25 cellular contexts compared by ENCODE assay signal in genomic region chr2:42274872-42275271, GRCh38.
DNase-seq lines count a peak whose midpoint lies in the region; ATAC-seq, FAIRE-seq and TF ChIP-seq lines count a peak whose summit lies in the region.
"Had no signal": no experiment of that assay in that cellular context is flagged by ENCODE, and none has a peak within 500 bp of the region (broad histone marks: within the 10 kb centered on the region; RNA-seq: fewer than 3 reads in every experiment).

No MANE protein-coding gene starts in this region.

- POLR2A ChIA-PET in Panc1 (lab: Charles Lee), result no interaction called here
- POLR2A ChIA-PET in GM12878 (lab: Charles Lee), result no interaction called here
- POLR2A ChIA-PET in activated CD4-positive, alpha-beta memory T cell treated with anti-CD3 and anti-CD28 coated beads, Interleukin-2, amount 10 ng/mL, durations not matched to agents 7 days and 5 days (lab: Charles Lee), result no interaction called here

- TF ChIP-seq RAD21 in GM12878 (IDR thresholded peaks at IDR 0.05; ENCODE audit: insufficient read depth, low read depth, low read length), result peak; percentile 16; the same call in 1 of the 2 replicates

- H3K27ac ChIP-seq in Panc1 (ENCODE audit: low read length) (no peak overlapping the region), GM12878 (ENCODE audit: control insufficient read depth, insufficient read depth) (no peak overlapping the region)
- H3K27ac ChIP-seq: dorsolateral prefrontal cortex, heart right ventricle, KMS-11, left lung, transverse colon, WERI-Rb-1 had no signal

- RAD21 ChIA-PET in GM12878 (lab: Charles Lee; ENCODE audit: unreplicated experiment), result interaction anchor here (0.9 kb wide), 1 partner anchor 178 kb away, joined by 3 read pairs; no protein-coding TSS in a partner anchor

- no peaks in the 10 kb centered on the region for H4K20me1 ChIP-seq in GM12878 (ENCODE audit: control insufficient read depth, insufficient read depth)

- SMC1A ChIA-PET in GM12878 (lab: Charles Lee; ENCODE audit: uncharacterized antibody, unreplicated experiment), result interaction anchor here (0.9 to 2.2 kb wide), 5 partner anchors 9 to 178 kb away, joined by 3 to 7 read pairs (median 4); no protein-coding TSS in a partner anchor

- FAIRE-seq in GM12878 (lab: Jason Lieb, UNC), result no peak
- FAIRE-seq: astrocyte, HTR-8/SVneo had no signal

- H3K4me2 ChIP-seq in GM12878 (ENCODE audit: control insufficient read depth, insufficient read depth), result no peak overlapping the region
- H3K4me2 ChIP-seq: KMS-11 had no signal

- H3K9me3 Mint-ChIP-seq in HFFc6 (no peaks in the 10 kb centered on the region), nephron (no peaks in the 10 kb centered on the region)
- no peaks in the 10 kb centered on the region for H3K9me3 Mint-ChIP-seq in activated CD4-positive, alpha-beta memory T cell treated with anti-CD3 and anti-CD28 coated beads, Interleukin-2, amount 10 ng/mL, durations not matched to agents 7 days and 5 days
- H3K9me3 Mint-ChIP-seq: activated CD4-positive, alpha-beta T cell treated with anti-CD3 and anti-CD28 coated beads, Interleukin-2, amount 10 ng/mL, durations not matched to agents 7 days and 5 days; activated naive CD4-positive, alpha-beta T cell treated with anti-CD3 and anti-CD28 coated beads, Interleukin-2, amount 50 U/mL, for 72 hours; activated T-helper 1 cell treated with anti-CD3 and anti-CD28 coated beads, Interleukin-12 subunit alpha, Interleukin-12 subunit beta, Interleukin-2, Interleukin-4 antibody, amounts not matched to agents 30 ng/mL and 10 ng/mL and 1 ng/mL, durations not matched to agents 14 hours and 24 hours and 36 hours; central memory CD8-positive, alpha-beta T cell had no signal

- H3K27ac Mint-ChIP-seq in HFFc6 (no peak overlapping the region), nephron (peak overlapping the region in 2 of 3 experiments; percentile 7 to 86)
- H3K27ac Mint-ChIP-seq in activated CD4-positive, alpha-beta memory T cell treated with anti-CD3 and anti-CD28 coated beads, Interleukin-2, amount 10 ng/mL, durations not matched to agents 7 days and 5 days, result no peak overlapping the region
- H3K27ac Mint-ChIP-seq: activated CD4-positive, alpha-beta T cell treated with anti-CD3 and anti-CD28 coated beads, Interleukin-2, amount 10 ng/mL, durations not matched to agents 7 days and 5 days; activated naive CD4-positive, alpha-beta T cell treated with anti-CD3 and anti-CD28 coated beads, Interleukin-2, amount 50 U/mL, for 72 hours had no signal

- H2AFZ ChIP-seq in GM12878 (ENCODE audit: control insufficient read depth, low read depth, low read length), result no peak overlapping the region

- intact Hi-C loops in Panc1 (cut with micrococcal nuclease; ENCODE audit: unreplicated experiment), result no loop called here
- intact Hi-C loops in GM12878 (cut with micrococcal nuclease; ENCODE audit: unreplicated experiment), result no loop called here

- TF ChIP-seq CTCF in HFFc6 (IDR thresholded peaks at IDR 0.05) (peak; percentile 33; the same call in 1 of the 2 replicates), Panc1 (IDR thresholded peaks at IDR 0.05) (peak; percentile 14; the same call in 1 of the 2 replicates), GM12878 (IDR thresholded peaks at IDR 0.05 in 2 of 3, conservative IDR thresholded peaks at IDR 0.05 in 1 of 3; ENCODE audit: control insufficient read depth in 2 of 3, extremely low read depth in 1 of 3, insufficient read depth in 1 of 3, low read depth in 3 of 3, low read length in 3 of 3) (0 out of 6 replicates have a peak, but pooled peaks of 1 of the 3 experiments have one; percentile 4), nephron (IDR thresholded peaks at IDR 0.05; ENCODE audit: unreplicated experiment in 3 of 3) (no peak)

- H3K9me3 ChIP-seq in Panc1 (ENCODE audit: control insufficient read depth, insufficient read depth, low read depth, low read length), result no peaks in the 10 kb centered on the region
- no peaks in the 10 kb centered on the region for H3K9me3 ChIP-seq in GM12878 (replicated peaks; ENCODE audit: control insufficient read depth, insufficient read depth, low read length)
- H3K9me3 ChIP-seq: heart right ventricle, left lung, transverse colon had no signal

- 95% methylated on average over 2 of the region's 2 CpGs for WGBS in GM12878 (ENCODE audit: insufficient coverage, insufficient replicate concordance, low lambda C conversion rate, missing lambda C conversion rate)

- ATAC-seq in Panc1, result peak; percentile 66; the same call in 1 of the 2 replicates
- ATAC-seq in GM12878, result no peak
- ATAC-seq: activated naive CD4-positive, alpha-beta T cell treated with anti-CD3 and anti-CD28 coated beads, Interleukin-2, amount 50 U/mL, for 72 hours; heart right ventricle; left lung had no signal

- TF ChIP-seq EP300 in GM12878 (IDR thresholded peaks at IDR 0.05; ENCODE audit: borderline replicate concordance in 1 of 2, control insufficient read depth in 1 of 2, low read depth in 2 of 2, low read length in 2 of 2), result no peak

- H3K36me3 ChIP-seq in Panc1 (ENCODE audit: control insufficient read depth, insufficient read depth, low read length), result peaks cover 4% of the 10 kb centered on the region; the same call in 1 of the 2 replicates
- H3K36me3 ChIP-seq in GM12878 (ENCODE audit: control insufficient read depth in 2 of 2, insufficient read depth in 2 of 2, low read length in 1 of 2), result peaks cover 0 to 2% of the 10 kb centered on the region in 2 experiments; a peak in 3 of 4 replicates
- H3K36me3 ChIP-seq: WERI-Rb-1 had no signal

- H3K36me3 Mint-ChIP-seq in HFFc6 (ENCODE audit: low read depth), result peaks cover 5% of the 10 kb centered on the region; the same call in 1 of the 2 replicates
- H3K36me3 Mint-ChIP-seq in nephron (ENCODE audit: low read depth), result peaks cover 23% of the 10 kb centered on the region
- H3K36me3 Mint-ChIP-seq in activated CD4-positive, alpha-beta memory T cell treated with anti-CD3 and anti-CD28 coated beads, Interleukin-2, amount 10 ng/mL, durations not matched to agents 7 days and 5 days (ENCODE audit: low read depth), result peaks cover 31% of the 10 kb centered on the region

- H3K4me3 Mint-ChIP-seq in HFFc6 (no peak overlapping the region), nephron (no peak overlapping the region)
- no peak overlapping the region for H3K4me3 Mint-ChIP-seq in activated CD4-positive, alpha-beta memory T cell treated with anti-CD3 and anti-CD28 coated beads, Interleukin-2, amount 10 ng/mL, durations not matched to agents 7 days and 5 days
- H3K4me3 Mint-ChIP-seq: activated CD4-positive, alpha-beta T cell treated with anti-CD3 and anti-CD28 coated beads, Interleukin-2, amount 10 ng/mL, durations not matched to agents 7 days and 5 days; activated T-helper 1 cell treated with anti-CD3 and anti-CD28 coated beads, Interleukin-12 subunit alpha, Interleukin-12 subunit beta, Interleukin-2, Interleukin-4 antibody, amounts not matched to agents 30 ng/mL and 10 ng/mL and 1 ng/mL, durations not matched to agents 14 hours and 24 hours and 36 hours; central memory CD8-positive, alpha-beta T cell had no signal

- H3K27me3 ChIP-seq in Panc1 (ENCODE audit: control insufficient read depth, insufficient read depth, low read length), result no peaks in the 10 kb centered on the region
- no peaks in the 10 kb centered on the region for H3K27me3 ChIP-seq in GM12878 (replicated peaks in 1 of 2; ENCODE audit: control insufficient read depth in 2 of 2, insufficient read depth in 2 of 2, low read length in 1 of 2)
- H3K27me3 ChIP-seq: dorsolateral prefrontal cortex, heart right ventricle, left lung, transverse colon had no signal

- no peak overlapping the region for H3K4me3 ChIP-seq in Panc1 (ENCODE audit: low read depth in 2 of 2, low read length in 2 of 2)
- no peak overlapping the region for H3K4me3 ChIP-seq in GM12878
- H3K4me3 ChIP-seq: dorsolateral prefrontal cortex, heart right ventricle, left lung, transverse colon had no signal

- no peak for TF ChIP-seq POLR2A in GM12878 (IDR thresholded peaks at IDR 0.05; ENCODE audit: low read depth, low read length)

- BruUV-seq in Panc1 (replicated peaks; lab: Mats Ljungman, UMichigan), result no TSS peak
- BruUV-seq in GM12878 (replicated peaks; lab: Mats Ljungman, UMichigan), result no TSS peak

- in situ Hi-C loops in Panc1 (cut with HindIII; ENCODE audit: low pct_unique_long_range_greater_than_20kb, low sequenced_read_pairs), result no loop called here
- in situ Hi-C loops in GM12878 (cut with MboI), result no loop called here

- H3K4me1 Mint-ChIP-seq in HFFc6 (ENCODE audit: low read depth) (no peaks in the 10 kb centered on the region), nephron (peaks cover 28% of the 10 kb centered on the region)
- no peaks in the 10 kb centered on the region for H3K4me1 Mint-ChIP-seq in activated CD4-positive, alpha-beta memory T cell treated with anti-CD3 and anti-CD28 coated beads, Interleukin-2, amount 10 ng/mL, durations not matched to agents 7 days and 5 days
- H3K4me1 Mint-ChIP-seq: activated CD4-positive, alpha-beta T cell treated with anti-CD3 and anti-CD28 coated beads, Interleukin-2, amount 10 ng/mL, durations not matched to agents 7 days and 5 days had no signal

- no peaks in the 10 kb centered on the region for H3K27me3 Mint-ChIP-seq in HFFc6 (ENCODE audit: insufficient read depth)
- no peaks in the 10 kb centered on the region for H3K27me3 Mint-ChIP-seq in nephron (ENCODE audit: low read depth)
- H3K27me3 Mint-ChIP-seq in activated CD4-positive, alpha-beta memory T cell treated with anti-CD3 and anti-CD28 coated beads, Interleukin-2, amount 10 ng/mL, durations not matched to agents 7 days and 5 days, result no peaks in the 10 kb centered on the region
- H3K27me3 Mint-ChIP-seq: activated CD4-positive, alpha-beta T cell treated with anti-CD3 and anti-CD28 coated beads, Interleukin-2, amount 10 ng/mL, durations not matched to agents 7 days and 5 days; central memory CD8-positive, alpha-beta T cell had no signal

- no peaks in the 10 kb centered on the region for H3K79me2 ChIP-seq in GM12878 (ENCODE audit: control insufficient read depth, insufficient read depth, low read length)

- no peaks in the 10 kb centered on the region for H3K4me1 ChIP-seq in Panc1 (ENCODE audit: control insufficient read depth, insufficient read depth, low read length)
- H3K4me1 ChIP-seq in GM12878 (ENCODE audit: control insufficient read depth, insufficient read depth, low read length), result no peaks in the 10 kb centered on the region

- H3K9ac ChIP-seq in GM12878 (ENCODE audit: control insufficient read depth, insufficient read depth, low read length), result no peak overlapping the region
- H3K9ac ChIP-seq: KMS-11 had no signal

- CTCF ChIA-PET in Panc1 (lab: Charles Lee) (no interaction called here), GM12878 (lab: Yijun Ruan, JAX) (interaction anchor here (1.1 kb wide), 1 partner anchor 41 kb away, joined by 3 read pairs; no protein-coding TSS in a partner anchor)
- CTCF ChIA-PET in activated CD4-positive, alpha-beta memory T cell treated with anti-CD3 and anti-CD28 coated beads, Interleukin-2, amount 10 ng/mL, durations not matched to agents 7 days and 5 days (lab: Charles Lee), result interaction anchor here (0.9 kb wide), 1 partner anchor 68 kb away, joined by 3 read pairs; no protein-coding TSS in a partner anchor

- DNase-seq in HFFc6 (no peak), Panc1 (ENCODE audit: low read depth, low spot score) (no peak), GM12878 (ENCODE audit: low read depth, low spot score) (no peak)
- DNase-seq in activated CD4-positive, alpha-beta memory T cell treated with anti-CD3 and anti-CD28 coated beads, Interleukin-2, amount 10 ng/mL, durations not matched to agents 7 days and 5 days, result no peak
- DNase-seq in stimulated activated CD4-positive, alpha-beta T cell treated with anti-CD3 and anti-CD28 coated beads, Interleukin-15, amount 100 ng/mL, for 24 hours, result no peak
- no peak for DNase-seq in effector CD8-positive, alpha-beta T cell (lab: John Stamatoyannopoulos, UW)
- DNase-seq: activated CD4-positive, alpha-beta T cell treated with anti-CD3 and anti-CD28 coated beads, Interleukin-2, amount 10 ng/mL, durations not matched to agents 7 days and 5 days; DMS53; dorsolateral prefrontal cortex; heart right ventricle; left lung; mesendoderm; NCI-H187; NCI-H748 treated with DMSO at 0.1 percent for 48 hours; SHP77; T-helper 1 cell; transverse colon; WERI-Rb-1 had no signal

Comparison
In these comparisons a context has a peak if more than half of its experiments do, and no peak if none do; other contexts are left out.
1. H3K27ac Mint-ChIP-seq: peak in nephron (2 of 3); none in HFFc6 (single experiment) and activated CD4-positive, alpha-beta memory T cell treated with anti-CD3 and anti-CD28 coated beads, Interleukin-2, amount 10 ng/mL, durations not matched to agents 7 days and 5 days (single experiment).
2. CTCF ChIP-seq: peak in HFFc6 (single experiment) and Panc1 (single experiment); none in nephron (0 of 3).